Comparison of ENCODE assay signal across 9 cellular contexts in the genomic region with DNA sequence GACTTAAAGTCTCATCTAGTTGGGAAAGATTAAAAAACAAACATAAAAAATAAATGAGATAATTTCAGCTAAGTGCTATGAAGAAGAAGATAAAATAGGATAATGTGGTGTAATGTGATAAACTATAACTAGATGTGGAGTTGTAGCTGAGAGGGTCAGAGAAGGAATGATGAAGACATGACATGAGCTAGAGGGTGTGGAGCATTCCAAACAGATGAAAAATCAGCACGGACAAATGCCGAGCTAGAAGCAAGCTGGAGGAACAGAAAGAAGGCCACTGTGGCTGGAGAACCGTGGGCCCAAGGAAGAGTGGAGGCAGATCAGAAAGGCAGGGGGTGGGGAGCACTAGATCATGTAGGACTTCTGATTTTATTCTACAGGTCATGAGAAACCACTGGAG.
DNase-seq lines count a peak whose midpoint lies in the region; ATAC-seq and TF ChIP-seq lines count a peak whose summit lies in the region.
"Had no signal": no experiment of that assay in that cellular context is flagged by ENCODE, and none has a peak within 500 bp of the region (broad histone marks: within the 10 kb centered on the region; RNA-seq: fewer than 3 reads in every experiment).

No MANE protein-coding gene starts in this region.

- TF ChIP-seq POLR2A in esophagus muscularis mucosa (IDR thresholded peaks at IDR 0.05; ENCODE audit: low read depth): no peak

- no peaks in the 10 kb centered on the region for H3K27me3 Mint-ChIP-seq in stimulated activated naive B cell treated with anti-CD40 and anti-IgM and Interleukin-4, amounts not matched to agents 10 μg/mL and 1 μg/mL and 100 μg/mL, for 72 hours

- H4K20me1 ChIP-seq in osteoblast (ENCODE audit: insufficient read depth, low read length): no peaks in the 10 kb centered on the region

- H3K4me1 Mint-ChIP-seq in stimulated activated naive B cell treated with anti-CD40 and anti-IgM and Interleukin-4, amounts not matched to agents 10 μg/mL and 1 μg/mL and 100 μg/mL, for 72 hours: peaks cover 27 to 57% of the 10 kb centered on the region in 2 donors

- DNase-seq in ELR (ENCODE audit: low read depth) (peak; percentile 90), Panc1 (ENCODE audit: low read depth, low spot score) (no peak), esophagus muscularis mucosa (ENCODE audit: extremely low spot score) (no peak), osteoblast (ENCODE audit: insufficient read length, low spot score, missing footprints) (no peak), DMS79 treated with DMSO at 0.1 percent for 48 hours (lab: John Stamatoyannopoulos, UW) (no peak), SIG-M5 treated with dmso at 0.1 percent for 504 hours (lab: John Stamatoyannopoulos, UW; ENCODE audit: unreplicated experiment) (no peak)
- DNase-seq in stimulated activated naive B cell treated with anti-CD40 and anti-IgM and Interleukin-4, amounts not matched to agents 10 μg/mL and 1 μg/mL and 100 μg/mL, for 72 hours: no peak

- H3K36me3 ChIP-seq in Panc1 (ENCODE audit: control insufficient read depth, insufficient read depth, low read length) (peaks cover 5% of the 10 kb centered on the region), esophagus muscularis mucosa (no peaks in the 10 kb centered on the region), osteoblast (ENCODE audit: insufficient read depth, low read length) (no peaks in the 10 kb centered on the region)

- H3K27me3 ChIP-seq in Panc1 (ENCODE audit: control insufficient read depth, insufficient read depth, low read length) (no peaks in the 10 kb centered on the region), esophagus muscularis mucosa (no peaks in the 10 kb centered on the region), osteoblast (ENCODE audit: insufficient read depth, low read length) (no peaks in the 10 kb centered on the region)

- peaks cover 23 to 43% of the 10 kb centered on the region in 2 donors for H3K36me3 Mint-ChIP-seq in stimulated activated naive B cell treated with anti-CD40 and anti-IgM and Interleukin-4, amounts not matched to agents 10 μg/mL and 1 μg/mL and 100 μg/mL, for 72 hours

- CTCF ChIA-PET in Panc1 (lab: Charles Lee): no interaction called here

- TF ChIP-seq CTCF in Panc1 (IDR thresholded peaks at IDR 0.05) (no peak), esophagus muscularis mucosa (IDR thresholded peaks at IDR 0.05) (no peak), osteoblast (IDR thresholded peaks at IDR 0.05; ENCODE audit: extremely low read depth, low read depth, low read length) (no peak)

- WGBS in esophagus muscularis mucosa: 35% methylated on average over 3 of the region's 3 CpGs

- peak overlapping the region; percentile 68 for H3K4me2 ChIP-seq in osteoblast (ENCODE audit: insufficient read depth, low read length)

- ATAC-seq in Panc1 (0 out of 2 replicates have a peak, but pooled peaks have one; percentile 31), HG03378 (IDR thresholded peaks at IDR 0.05; ENCODE audit: unreplicated experiment) (no peak)
- no peak for ATAC-seq in stimulated activated naive B cell treated with anti-CD40 and anti-IgM and Interleukin-4, amounts not matched to agents 10 μg/mL and 1 μg/mL and 100 μg/mL, for 72 hours (replicated peaks)

- H3K9me3 Mint-ChIP-seq in stimulated activated naive B cell treated with anti-CD40 and anti-IgM and Interleukin-4, amounts not matched to agents 10 μg/mL and 1 μg/mL and 100 μg/mL, for 72 hours: no peaks in the 10 kb centered on the region

- H3K27ac Mint-ChIP-seq in stimulated activated naive B cell treated with anti-CD40 and anti-IgM and Interleukin-4, amounts not matched to agents 10 μg/mL and 1 μg/mL and 100 μg/mL, for 72 hours: no peak overlapping the region

- H3K27ac ChIP-seq in Panc1 (ENCODE audit: low read length) (peak overlapping the region; percentile 74), esophagus muscularis mucosa (replicated peaks in 1 of 4) (peak overlapping the region; percentile 77 to 88 (median 84)), osteoblast (ENCODE audit: low read depth, low read length) (peak overlapping the region; percentile 93)
- H3K27ac ChIP-seq: parathyroid adenoma had no signal

- no peaks in the 10 kb centered on the region for H3K9me3 ChIP-seq in Panc1 (ENCODE audit: control insufficient read depth, insufficient read depth, low read depth, low read length)
- H3K9me3 ChIP-seq in esophagus muscularis mucosa: no peaks in the 10 kb centered on the region
- no peaks in the 10 kb centered on the region for H3K9me3 ChIP-seq in osteoblast (ENCODE audit: low read depth, low read length)

- POLR2A ChIA-PET in Panc1 (lab: Charles Lee): interaction anchor here (0.5 to 0.6 kb wide), 2 partner anchors 15 to 141 kb away, joined by 3 read pairs; no protein-coding TSS in a partner anchor

- no peak for TF ChIP-seq EP300 in esophagus muscularis mucosa (IDR thresholded peaks at IDR 0.05)

- no peak overlapping the region for H3K4me3 Mint-ChIP-seq in stimulated activated naive B cell treated with anti-CD40 and anti-IgM and Interleukin-4, amounts not matched to agents 10 μg/mL and 1 μg/mL and 100 μg/mL, for 72 hours

- H3K4me1 ChIP-seq in Panc1 (ENCODE audit: control insufficient read depth, insufficient read depth, low read length): peaks cover 53% of the 10 kb centered on the region
- peaks cover 40 to 81% (median 61%) of the 10 kb centered on the region in 4 donors for H3K4me1 ChIP-seq in esophagus muscularis mucosa
- H3K4me1 ChIP-seq in osteoblast (ENCODE audit: insufficient read depth, low read length): peaks cover 82% of the 10 kb centered on the region

- H3K4me3 ChIP-seq in Panc1 (ENCODE audit: low read depth in 2 of 2, low read length in 2 of 2) (no peak overlapping the region), esophagus muscularis mucosa (no peak overlapping the region), osteoblast (ENCODE audit: insufficient read depth, low read length) (peak overlapping the region; percentile 11)

- no TSS peak for BruUV-seq in Panc1 (replicated peaks; lab: Mats Ljungman, UMichigan)

- no peak overlapping the region for H2AFZ ChIP-seq in osteoblast (ENCODE audit: low read length)
- H2AFZ ChIP-seq: parathyroid adenoma had no signal

- intact Hi-C loops in Panc1 (cut with micrococcal nuclease; ENCODE audit: unreplicated experiment) (no loop called here), esophagus muscularis mucosa (cut with DNase I) (no loop called here)

- in situ Hi-C loops in Panc1 (cut with HindIII; ENCODE audit: low pct_unique_long_range_greater_than_20kb, low sequenced_read_pairs): no loop called here

- H3K79me2 ChIP-seq in osteoblast (ENCODE audit: insufficient read depth, low read length): peaks cover 62% of the 10 kb centered on the region
